Comparison of ENCODE assay signal across 19 cellular contexts in the genomic region with DNA sequence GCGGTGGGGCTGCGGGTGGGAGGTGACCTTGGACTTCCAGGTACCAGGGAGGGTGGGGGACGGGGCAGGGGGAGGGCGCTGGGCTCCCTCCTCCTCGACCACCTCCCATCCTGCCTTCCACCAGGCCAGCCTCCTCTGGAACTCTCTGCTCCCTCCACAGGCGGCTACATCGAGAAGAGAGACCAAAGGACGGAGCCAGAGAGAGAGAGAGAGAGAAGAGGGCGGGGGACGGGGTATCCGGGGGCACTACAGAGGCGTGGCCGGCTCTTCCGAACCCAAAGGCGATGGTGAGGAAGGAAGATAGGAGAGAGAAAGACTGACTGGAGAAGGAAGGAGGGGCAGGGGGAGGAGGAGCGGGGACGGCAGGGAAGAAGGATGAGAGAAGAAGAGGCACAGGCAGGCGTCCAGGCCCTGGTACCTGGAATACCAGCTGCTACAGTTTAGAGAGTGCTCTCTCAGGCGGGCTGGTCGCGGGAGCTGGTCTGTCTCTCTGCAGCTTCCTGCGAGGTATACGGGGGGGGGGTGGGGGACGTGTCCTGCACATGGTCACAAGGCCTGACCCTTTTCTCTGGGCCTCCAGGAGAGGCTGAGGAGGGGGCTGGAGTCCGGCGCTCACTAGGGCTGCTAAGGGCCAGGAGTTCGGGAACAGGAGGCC. TPM values are rescaled to one million over a fixed set of nuclear protein-coding genes. Genes with fewer than 3 reads are reported as not detected.
DNase-seq lines count a peak whose midpoint lies in the region; ATAC-seq and TF ChIP-seq lines count a peak whose summit lies in the region.
"Had no signal": no experiment of that assay in that cellular context is flagged by ENCODE, and none has a peak within 500 bp of the region (broad histone marks: within the 10 kb centered on the region; RNA-seq: fewer than 3 reads in every experiment).

No MANE protein-coding gene starts in this region.

- H4K8ac ChIP-seq in H9 (replicated peaks; ENCODE audit: insufficient read length, low read depth, low read length) = no peak overlapping the region
- H4K8ac ChIP-seq in mesendoderm (ENCODE audit: low read depth, low read length) = no peak overlapping the region

- H4K20me1 ChIP-seq in H9 (ENCODE audit: control insufficient read depth, insufficient read depth, insufficient read length) = no peaks in the 10 kb centered on the region

- no peak overlapping the region for H2BK15ac ChIP-seq in H9 (ENCODE audit: low read depth, low read length)
- H2BK15ac ChIP-seq in mesendoderm (replicated peaks; ENCODE audit: low read depth) = no peak overlapping the region

- no peak overlapping the region for H2AFZ ChIP-seq in H9 (ENCODE audit: low read length)

- H3K4me1 ChIP-seq in CD8-positive, alpha-beta T cell (ENCODE audit: insufficient read depth, low read length) = peaks cover 3% of the 10 kb centered on the region
- H3K4me1 ChIP-seq in H9 (ENCODE audit: insufficient read depth, low read length) = no peaks in the 10 kb centered on the region
- H3K4me1 ChIP-seq in mesendoderm (ENCODE audit: control insufficient read depth, low read depth, low read length) = peaks cover 3% of the 10 kb centered on the region
- H3K4me1 ChIP-seq: left ventricle myocardium inferior, sigmoid colon, upper lobe of right lung had no signal

- POLR2A ChIA-PET in CD8-positive, alpha-beta T cell (lab: Charles Lee) = no interaction called here

- no peaks in the 10 kb centered on the region for H3K27me3 ChIP-seq in CD8-positive, alpha-beta T cell (ENCODE audit: insufficient read depth, low read length)
- H3K27me3 ChIP-seq in H9 (ENCODE audit: insufficient read depth, low read length) (no peaks in the 10 kb centered on the region), mesendoderm (ENCODE audit: insufficient read depth, low read length, poor library complexity) (no peaks in the 10 kb centered on the region)
- H3K27me3 ChIP-seq: heart left ventricle, sigmoid colon had no signal

- TF ChIP-seq CTCF in CD8-positive, alpha-beta T cell (IDR thresholded peaks at IDR 0.05) = no peak
- TF ChIP-seq CTCF in H9 (conservative IDR thresholded peaks at IDR 0.05) = no peak

- DNase-seq in CD8-positive, alpha-beta T cell = no peak
- DNase-seq in H9 (peak; percentile 75), ecto neural progenitor cell (ENCODE audit: low spot score) (peak; percentile 64), mesendoderm (peak; percentile 79), caudate nucleus (lab: John Stamatoyannopoulos, UW) (no peak), cerebellar cortex (ENCODE audit: low spot score) (no peak)
- DNase-seq in activated effector memory CD4-positive, alpha-beta T cell treated with Interleukin-2 at 50 U/mL for 16 hours = no peak
- DNase-seq: activated CD4-positive, alpha-beta T cell treated with anti-CD3 and anti-CD28 coated beads, Interleukin-2, amount 50 U/mL, for 1 hour; left ventricle myocardium inferior; NCI-H2081 treated with DMSO at 0.1 percent for 48 hours; sigmoid colon; stimulated activated CD4-positive, alpha-beta T cell treated with anti-CD3 and anti-CD28 coated beads, Interleukin-4, amount 100 ng/mL, for 1 hour; upper lobe of right lung had no signal

- H2BK20ac ChIP-seq in H9 (ENCODE audit: low read depth, low read length, poor library complexity, severe bottlenecking) = no peak overlapping the region

- peak overlapping the region; percentile 63 for H3K4me3 Mint-ChIP-seq in CD8-positive, alpha-beta T cell
- H3K4me3 Mint-ChIP-seq in H9 = peak overlapping the region; percentile 47 to 58; a peak in 4 of 5 replicates
- H3K4me3 Mint-ChIP-seq: neural crest cell; T-helper 1 cell treated with Interleukin-12 subunit alpha and Interleukin-12 subunit beta and Interleukin-4 antibody, amounts not matched to agents 30 μg/mL and 1 μg/mL, for 36 hours had no signal

- no peak overlapping the region for H3K27ac Mint-ChIP-seq in CD8-positive, alpha-beta T cell
- no peak overlapping the region for H3K27ac Mint-ChIP-seq in H9
- H3K27ac Mint-ChIP-seq: CD14-positive monocyte; T-helper 1 cell treated with Interleukin-12 subunit alpha and Interleukin-12 subunit beta and Interleukin-4 antibody, amounts not matched to agents 30 μg/mL and 1 μg/mL, for 36 hours had no signal

- H3K4ac ChIP-seq in H9 (ENCODE audit: low read depth, low read length) = no peak overlapping the region
- no peak overlapping the region for H3K4ac ChIP-seq in mesendoderm (ENCODE audit: low read depth, low read length)

- no peak overlapping the region for H3K27ac ChIP-seq in CD8-positive, alpha-beta T cell (ENCODE audit: low read depth, low read length)
- H3K27ac ChIP-seq in H9 (ENCODE audit: insufficient read length, low read depth, low read length) = no peak overlapping the region
- no peak overlapping the region for H3K27ac ChIP-seq in mesendoderm (ENCODE audit: low read depth, low read length)
- H3K27ac ChIP-seq in caudate nucleus (ENCODE audit: low read depth, low read length) = no peak overlapping the region
- H3K27ac ChIP-seq: heart left ventricle, left ventricle myocardium inferior, RWPE1, sigmoid colon, upper lobe of right lung had no signal

- intact Hi-C loops in CD8-positive, alpha-beta T cell (cut with DNase I, micrococcal nuclease) = no loop called here

- peaks cover 2% of the 10 kb centered on the region for H3K4me1 Mint-ChIP-seq in CD8-positive, alpha-beta T cell (ENCODE audit: low read depth)
- H3K4me1 Mint-ChIP-seq in H9 = peaks cover 6 to 17% of the 10 kb centered on the region in 2 experiments; a peak in 3 of 4 replicates
- H3K4me1 Mint-ChIP-seq: CD14-positive monocyte had no signal

- H3K79me1 ChIP-seq in H9 (ENCODE audit: insufficient read depth, low read depth, low read length, poor library complexity, severe bottlenecking) (no peaks in the 10 kb centered on the region), mesendoderm (ENCODE audit: low read length) (no peaks in the 10 kb centered on the region)

- CTCF ChIA-PET in CD8-positive, alpha-beta T cell (lab: Charles Lee) = no interaction called here

- no peaks in the 10 kb centered on the region for H3K27me3 Mint-ChIP-seq in CD8-positive, alpha-beta T cell (ENCODE audit: low read depth)
- H3K27me3 Mint-ChIP-seq in H9 (ENCODE audit: low read depth) = no peaks in the 10 kb centered on the region

- H3K4me2 ChIP-seq in H9 (ENCODE audit: insufficient read depth, insufficient read length, low read length) = peak overlapping the region; percentile 22
- H3K4me2 ChIP-seq in mesendoderm (ENCODE audit: low read length) = peak overlapping the region; percentile 54

- no peak overlapping the region for H2BK12ac ChIP-seq in H9 (ENCODE audit: insufficient read length, low read depth, low read length)

- no peaks in the 10 kb centered on the region for H3K9me3 Mint-ChIP-seq in CD8-positive, alpha-beta T cell
- H3K9me3 Mint-ChIP-seq in H9 = no peaks in the 10 kb centered on the region
- H3K9me3 Mint-ChIP-seq: neural crest cell; T-helper 1 cell treated with Interleukin-12 subunit alpha and Interleukin-12 subunit beta and Interleukin-4 antibody, amounts not matched to agents 30 μg/mL and 1 μg/mL, for 36 hours had no signal

- no peaks in the 10 kb centered on the region for H3K23me2 ChIP-seq in H9 (ENCODE audit: insufficient read length, low read depth, low read length, poor library complexity, severe bottlenecking)

- peaks cover 27% of the 10 kb centered on the region for H3K36me3 Mint-ChIP-seq in CD8-positive, alpha-beta T cell
- H3K36me3 Mint-ChIP-seq in H9 (ENCODE audit: insufficient read depth in 1 of 3, low read depth in 3 of 3) = peaks cover 14 to 34% (median 24%) of the 10 kb centered on the region in 3 experiments; a peak in 6 of 7 replicates
- H3K36me3 Mint-ChIP-seq: CD14-positive monocyte had no signal

- no peak overlapping the region for H3K23ac ChIP-seq in H9 (ENCODE audit: insufficient read length, low read depth, low read length)
- H3K23ac ChIP-seq in mesendoderm (ENCODE audit: low read length) = no peak overlapping the region

- H3K36me3 ChIP-seq in CD8-positive, alpha-beta T cell (ENCODE audit: insufficient read depth, low read length) = no peaks in the 10 kb centered on the region
- H3K36me3 ChIP-seq in mesendoderm (ENCODE audit: control insufficient read depth, insufficient read depth, low read length) = no peaks in the 10 kb centered on the region
- H3K36me3 ChIP-seq: upper lobe of right lung had no signal

- no peak overlapping the region for H3K14ac ChIP-seq in H9 (ENCODE audit: insufficient read depth, low read length)

- no peaks in the 10 kb centered on the region for H3K9me3 ChIP-seq in CD8-positive, alpha-beta T cell (ENCODE audit: low read length)
- no peaks in the 10 kb centered on the region for H3K9me3 ChIP-seq in H9 (ENCODE audit: control insufficient read depth, low read depth, low read length)
- H3K9me3 ChIP-seq: heart left ventricle, left ventricle myocardium inferior, sigmoid colon, upper lobe of right lung had no signal

- H3K79me2 ChIP-seq in H9 (ENCODE audit: insufficient read depth, low read length) = no peaks in the 10 kb centered on the region
- no peaks in the 10 kb centered on the region for H3K79me2 ChIP-seq in mesendoderm (ENCODE audit: control insufficient read depth, insufficient read depth, low read length)

- H3K56ac ChIP-seq in H9 (ENCODE audit: insufficient read length, low read depth, low read length) (no peak overlapping the region), mesendoderm (ENCODE audit: low read length) (peak overlapping the region; percentile 83)

- H3K9ac ChIP-seq in H9 (ENCODE audit: extremely low read depth, insufficient read length, low read length) = no peak overlapping the region
- peak overlapping the region; percentile 68 for H3K9ac ChIP-seq in mesendoderm (ENCODE audit: low read length)

- H2BK5ac ChIP-seq in H9 (ENCODE audit: insufficient read length, low read length) = no peak overlapping the region
- no peak overlapping the region for H2BK5ac ChIP-seq in mesendoderm (ENCODE audit: low read length)

- no peak overlapping the region for H4K5ac ChIP-seq in H9 (ENCODE audit: insufficient read length, low read depth, low read length)
- H4K5ac ChIP-seq in mesendoderm (ENCODE audit: low read length) = no peak overlapping the region

- WGBS in H9 (ENCODE audit: extremely low coverage, insufficient read length, low lambda C conversion rate) = no CpG with 5 or more reads among the region's 27 CpGs
- WGBS in mesendoderm (ENCODE audit: extremely low coverage, insufficient coverage, low lambda C conversion rate) = no CpG with 5 or more reads among the region's 27 CpGs

- H3K4me3 ChIP-seq in CD8-positive, alpha-beta T cell (ENCODE audit: low read depth, low read length) = no peak overlapping the region
- H3K4me3 ChIP-seq in mesendoderm (ENCODE audit: low read length) = no peak overlapping the region
- H3K4me3 ChIP-seq: heart left ventricle, left ventricle myocardium inferior, sigmoid colon, upper lobe of right lung had no signal

- H4K91ac ChIP-seq in H9 (ENCODE audit: insufficient read length, low read depth, low read length) = no peak overlapping the region

- H3K18ac ChIP-seq in H9 (ENCODE audit: insufficient read length, low read depth, low read length) = no peak overlapping the region
- H3K18ac ChIP-seq in mesendoderm (ENCODE audit: low read length) = peak overlapping the region; percentile 33

- H3T11ph ChIP-seq in H9 (ENCODE audit: low read length) = no peak overlapping the region

- H2BK120ac ChIP-seq in H9 (ENCODE audit: low read depth, low read length, poor library complexity, severe bottlenecking) (no peak overlapping the region), mesendoderm (ENCODE audit: low read depth, low read length) (peak overlapping the region; percentile 15)

- no peak for ATAC-seq in CD8-positive, alpha-beta T cell
- no peak for ATAC-seq in HG02981 (IDR thresholded peaks at IDR 0.05; ENCODE audit: unreplicated experiment)
- ATAC-seq: heart left ventricle, upper lobe of right lung had no signal

- H2AK5ac ChIP-seq in H9 (ENCODE audit: insufficient read length, low read length) (no peak overlapping the region), mesendoderm (ENCODE audit: low read length) (no peak overlapping the region)

RNA-seq across cellular contexts. Expression of gene IGSF9B, which starts 38.0 kb away (rescaled TPM):
- 10 to 100 TPM; 10.1 to 11.6 TPM for total RNA-seq in CD8-positive, alpha-beta T cell
- total RNA-seq in H9 (2021) = 25.7 and 26.3 TPM in 2 replicates
- 8.4 TPM for polyA plus RNA-seq in mesendoderm (2013, experiment 1 of 2)
- polyA plus RNA-seq in mesendoderm (2013, experiment 2 of 2) = 7.0 TPM
- polyA plus RNA-seq: CD14-positive monocyte had no signal

Comparison
In these comparisons a context has a peak if more than half of its experiments do, and no peak if none do; other contexts are left out.
1. DNase-seq: peak in H9 (single experiment), ecto neural progenitor cell (single experiment) and mesendoderm (single experiment); none in CD8-positive, alpha-beta T cell (0 of 7), activated effector memory CD4-positive, alpha-beta T cell treated with Interleukin-2 at 50 U/mL for 16 hours (single experiment), caudate nucleus (0 of 61) and cerebellar cortex (single experiment).